ENCODE assay signal across 23 cellular contexts in genomic region chr12:9066183-9066623, GRCh38. TPM values are rescaled to one million over a fixed set of nuclear protein-coding genes. Genes with fewer than 3 reads are reported as not detected.
DNase-seq lines count a peak whose midpoint lies in the region; ATAC-seq, FAIRE-seq and TF ChIP-seq lines count a peak whose summit lies in the region.
"Had no signal": no experiment of that assay in that cellular context is flagged by ENCODE, and none has a peak within 500 bp of the region (broad histone marks: within the 10 kb centered on the region; RNA-seq: fewer than 3 reads in every experiment).

No MANE protein-coding gene starts in this region.

- peaks cover 6% of the 10 kb centered on the region for H3K4me1 Mint-ChIP-seq in activated naive CD4-positive, alpha-beta T cell treated with anti-CD3 and anti-CD28 coated beads, Interleukin-2, amount 10 ng/mL, durations not matched to agents 7 days and 5 days
- peaks cover 7% of the 10 kb centered on the region for H3K4me1 Mint-ChIP-seq in activated T-helper 1 cell treated with anti-CD3 and anti-CD28 coated beads, Interleukin-12 subunit alpha, Interleukin-12 subunit beta, Interleukin-2, Interleukin-4 antibody, amounts not matched to agents 30 ng/mL and 10 ng/mL and 1 ng/mL, durations not matched to agents 14 hours and 24 hours and 36 hours (ENCODE audit: low read depth)

- TF ChIP-seq CTCF in kidney (IDR thresholded peaks at IDR 0.05; ENCODE audit: borderline replicate concordance, extremely low read depth, insufficient read depth): no peak

- no peak overlapping the region for H3K9ac ChIP-seq in kidney (ENCODE audit: low read length in 2 of 2)
- H3K9ac ChIP-seq in rectal smooth muscle tissue (ENCODE audit: low read length): no peak overlapping the region

- ATAC-seq in HG02884 (IDR thresholded peaks at IDR 0.05; ENCODE audit: unreplicated experiment) (no peak), GM21367 (IDR thresholded peaks at IDR 0.05; ENCODE audit: unreplicated experiment) (no peak)
- ATAC-seq: activated naive CD4-positive, alpha-beta T cell treated with anti-CD3 and anti-CD28 coated beads, Interleukin-2, amount 50 U/mL, for 72 hours; PC-3 had no signal

- H3K36me3 Mint-ChIP-seq in activated naive CD4-positive, alpha-beta T cell treated with anti-CD3 and anti-CD28 coated beads, Interleukin-2, amount 10 ng/mL, durations not matched to agents 7 days and 5 days: no peaks in the 10 kb centered on the region
- no peaks in the 10 kb centered on the region for H3K36me3 Mint-ChIP-seq in activated T-helper 1 cell treated with anti-CD3 and anti-CD28 coated beads, Interleukin-12 subunit alpha, Interleukin-12 subunit beta, Interleukin-2, Interleukin-4 antibody, amounts not matched to agents 30 ng/mL and 10 ng/mL and 1 ng/mL, durations not matched to agents 14 hours and 24 hours and 36 hours (ENCODE audit: low read depth)

- H3K27me3 Mint-ChIP-seq in activated naive CD4-positive, alpha-beta T cell treated with anti-CD3 and anti-CD28 coated beads, Interleukin-2, amount 10 ng/mL, durations not matched to agents 7 days and 5 days: peaks cover 24% of the 10 kb centered on the region
- H3K27me3 Mint-ChIP-seq in activated T-helper 1 cell treated with anti-CD3 and anti-CD28 coated beads, Interleukin-12 subunit alpha, Interleukin-12 subunit beta, Interleukin-2, Interleukin-4 antibody, amounts not matched to agents 30 ng/mL and 10 ng/mL and 1 ng/mL, durations not matched to agents 14 hours and 24 hours and 36 hours (ENCODE audit: insufficient read depth): peaks cover 14% of the 10 kb centered on the region

- H3K27ac ChIP-seq in kidney (ENCODE audit: low read depth in 2 of 2, low read length in 2 of 2): no peak overlapping the region
- no peak overlapping the region for H3K27ac ChIP-seq in rectal smooth muscle tissue (ENCODE audit: low read depth, low read length)
- H3K27ac ChIP-seq: SK-N-MC had no signal

- no peak for FAIRE-seq in kidney (lab: Jason Lieb, UNC)
- FAIRE-seq: endometrium, GM12891, HTR-8/SVneo had no signal

- no peak overlapping the region for H3K4me3 ChIP-seq in kidney (ENCODE audit: low read length in 2 of 2)
- H3K4me3 ChIP-seq in rectal smooth muscle tissue (ENCODE audit: low read length): peak overlapping the region; percentile 59
- H3K4me3 ChIP-seq: SK-N-MC had no signal

- H3K27ac Mint-ChIP-seq in activated naive CD4-positive, alpha-beta T cell treated with anti-CD3 and anti-CD28 coated beads, Interleukin-2, amount 10 ng/mL, durations not matched to agents 7 days and 5 days: no peak overlapping the region
- no peak overlapping the region for H3K27ac Mint-ChIP-seq in activated T-helper 1 cell treated with anti-CD3 and anti-CD28 coated beads, Interleukin-12 subunit alpha, Interleukin-12 subunit beta, Interleukin-2, Interleukin-4 antibody, amounts not matched to agents 30 ng/mL and 10 ng/mL and 1 ng/mL, durations not matched to agents 14 hours and 24 hours and 36 hours
- H3K27ac Mint-ChIP-seq: activated naive CD4-positive, alpha-beta T cell treated with anti-CD3 and anti-CD28 coated beads, Interleukin-2, amount 50 U/mL, for 72 hours had no signal

- H3K4me1 ChIP-seq in kidney (ENCODE audit: control insufficient read depth in 1 of 2, insufficient read depth in 1 of 2, low read depth in 1 of 2, low read length in 2 of 2) (peaks cover 6 to 8% of the 10 kb centered on the region in 2 donors), rectal smooth muscle tissue (ENCODE audit: control insufficient read depth, insufficient read depth, low read length) (peaks cover 6% of the 10 kb centered on the region)

- CTCF ChIA-PET in activated naive CD4-positive, alpha-beta T cell treated with anti-CD3 and anti-CD28 coated beads, Interleukin-2, amount 10 ng/mL, durations not matched to agents 7 days and 5 days (lab: Charles Lee): interaction anchor here (2.1 kb wide), 1 partner anchor 17 kb away, joined by 7 read pairs; no protein-coding TSS in a partner anchor

- intact Hi-C loops in activated T-helper 1 cell treated with anti-CD3 and anti-CD28 coated beads, Interleukin-12 subunit alpha, Interleukin-12 subunit beta, Interleukin-2, Interleukin-4 antibody, amounts not matched to agents 30 ng/mL and 10 ng/mL and 1 ng/mL, durations not matched to agents 14 hours and 24 hours and 36 hours (cut with micrococcal nuclease): no loop called here
- intact Hi-C loops in kidney (cut with DNase I): no loop called here

- H3K36me3 ChIP-seq in kidney (ENCODE audit: control insufficient read depth in 1 of 2, insufficient read depth in 2 of 2, low read length in 2 of 2) (no peaks in the 10 kb centered on the region), rectal smooth muscle tissue (ENCODE audit: control insufficient read depth, insufficient read depth, low read length) (no peaks in the 10 kb centered on the region)

- H3K27me3 ChIP-seq in rectal smooth muscle tissue (ENCODE audit: control insufficient read depth, insufficient read depth, low read length): no peaks in the 10 kb centered on the region

- H3K9me3 ChIP-seq in kidney (ENCODE audit: control insufficient read depth in 1 of 2, low read length in 2 of 2): no peaks in the 10 kb centered on the region
- H3K9me3 ChIP-seq: stomach had no signal

- H3K4me3 Mint-ChIP-seq in activated naive CD4-positive, alpha-beta T cell treated with anti-CD3 and anti-CD28 coated beads, Interleukin-2, amount 10 ng/mL, durations not matched to agents 7 days and 5 days: peak overlapping the region; percentile 5
- H3K4me3 Mint-ChIP-seq in activated T-helper 1 cell treated with anti-CD3 and anti-CD28 coated beads, Interleukin-12 subunit alpha, Interleukin-12 subunit beta, Interleukin-2, Interleukin-4 antibody, amounts not matched to agents 30 ng/mL and 10 ng/mL and 1 ng/mL, durations not matched to agents 14 hours and 24 hours and 36 hours: peak overlapping the region; percentile 45

- DNase-seq in activated naive CD4-positive, alpha-beta T cell treated with anti-CD3 and anti-CD28 coated beads, Interleukin-2, amount 10 ng/mL, durations not matched to agents 7 days and 5 days: no peak
- DNase-seq in activated naive CD4-positive, alpha-beta T cell (lab: John Stamatoyannopoulos, UW): no peak
- DNase-seq in activated T-helper 1 cell treated with anti-CD3 and anti-CD28 coated beads, Interleukin-12 subunit alpha, Interleukin-12 subunit beta, Interleukin-2, Interleukin-4 antibody, amounts not matched to agents 30 ng/mL and 10 ng/mL and 1 ng/mL, durations not matched to agents 14 hours and 24 hours and 36 hours (ENCODE audit: low spot score): no peak
- DNase-seq in kidney: peak; percentile 72
- DNase-seq in NCI-H1930 (lab: John Stamatoyannopoulos, UW): no peak
- DNase-seq: activated CD8-positive, alpha-beta memory T cell treated with anti-CD3 and anti-CD28 coated beads for 24 hours; caudate nucleus; NCI-H187 treated with DMSO at 0.1 percent for 48 hours; NCI-H524; occipital lobe; PC-3; stimulated activated CD4-positive, alpha-beta T cell treated with anti-CD3 and anti-CD28 coated beads, Interleukin-12 subunit alpha, Interleukin-12 subunit beta, amount 100 ng/mL, for 4 hours; stomach had no signal

- H3K9me3 Mint-ChIP-seq in activated naive CD4-positive, alpha-beta T cell treated with anti-CD3 and anti-CD28 coated beads, Interleukin-2, amount 10 ng/mL, durations not matched to agents 7 days and 5 days: no peaks in the 10 kb centered on the region
- no peaks in the 10 kb centered on the region for H3K9me3 Mint-ChIP-seq in activated T-helper 1 cell treated with anti-CD3 and anti-CD28 coated beads, Interleukin-12 subunit alpha, Interleukin-12 subunit beta, Interleukin-2, Interleukin-4 antibody, amounts not matched to agents 30 ng/mL and 10 ng/mL and 1 ng/mL, durations not matched to agents 14 hours and 24 hours and 36 hours

RNA-seq across cellular contexts. Expression of gene A2M, which starts 49.5 kb away (rescaled TPM):
- total RNA-seq in activated T-helper 1 cell treated with anti-CD3 and anti-CD28 coated beads, Interleukin-12 subunit alpha, Interleukin-12 subunit beta, Interleukin-2, Interleukin-4 antibody, amounts not matched to agents 30 ng/mL and 10 ng/mL and 1 ng/mL, durations not matched to agents 14 hours and 24 hours and 36 hours: not detected in 2 replicates
- 971 TPM for total RNA-seq in kidney
- polyA plus RNA-seq in kidney (ENCODE audit: insufficient read depth, low read depth, low replicate concordance): 745 TPM
- total RNA-seq: G401, H7, PC-3 had no signal

Comparison
In these comparisons a context has a peak if more than half of its experiments do, and no peak if none do; other contexts are left out.
1. RNA of gene A2M, which starts 49.5 kb away (total RNA-seq): 971 TPM in kidney (single experiment); not detected in activated T-helper 1 cell treated with anti-CD3 and anti-CD28 coated beads, Interleukin-12 subunit alpha, Interleukin-12 subunit beta, Interleukin-2, Interleukin-4 antibody, amounts not matched to agents 30 ng/mL and 10 ng/mL and 1 ng/mL, durations not matched to agents 14 hours and 24 hours and 36 hours; every median in the first group is over 100 times any median in the second.